ENCODE assay signal across 9 cellular contexts in genomic region chr17:45270828-45271418, GRCh38. TPM values are rescaled to one million over a fixed set of nuclear protein-coding genes. Genes with fewer than 3 reads are reported as not detected.
DNase-seq lines count a peak whose midpoint lies in the region; ATAC-seq, FAIRE-seq and TF ChIP-seq lines count a peak whose summit lies in the region.
"Had no signal": no experiment of that assay in that cellular context is flagged by ENCODE, and none has a peak within 500 bp of the region (broad histone marks: within the 10 kb centered on the region; RNA-seq: fewer than 3 reads in every experiment).

No MANE protein-coding gene starts in this region.

- H3K9ac ChIP-seq in kidney (ENCODE audit: low read length in 2 of 2) = no peak overlapping the region

- TF ChIP-seq CTCF in D721Med (IDR thresholded peaks at IDR 0.05; ENCODE audit: insufficient read depth, missing control alignments) (peak; percentile 53), kidney (IDR thresholded peaks at IDR 0.05; ENCODE audit: borderline replicate concordance, extremely low read depth, insufficient read depth) (no peak)

- peaks cover 41 to 60% of the 10 kb centered on the region in 2 donors for H3K36me3 ChIP-seq in kidney (ENCODE audit: control insufficient read depth in 1 of 2, insufficient read depth in 2 of 2, low read length in 2 of 2)

- H3K27ac ChIP-seq in kidney (ENCODE audit: low read depth in 2 of 2, low read length in 2 of 2) = no peak overlapping the region

- ATAC-seq in stimulated activated naive CD8-positive, alpha-beta T cell treated with anti-CD3 and anti-CD28 coated beads, Interleukin-15, Interleukin-2, amounts not matched to agents 100 U/mL and 50 U/mL, for 24 hours = peak; percentile 79
- ATAC-seq in HG02798 (IDR thresholded peaks at IDR 0.05; ENCODE audit: poor library complexity, unreplicated experiment) (no peak), GM21717 (IDR thresholded peaks at IDR 0.05; ENCODE audit: unreplicated experiment) (no peak), GM18511 (IDR thresholded peaks at IDR 0.05; ENCODE audit: unreplicated experiment) (no peak)

- no peak for FAIRE-seq in D721Med (lab: Jason Lieb, UNC)
- FAIRE-seq in kidney (lab: Jason Lieb, UNC) = no peak
- FAIRE-seq: islet of Langerhans had no signal

- no peaks in the 10 kb centered on the region for H3K9me3 ChIP-seq in kidney (ENCODE audit: control insufficient read depth in 1 of 2, low read length in 2 of 2)

- no peak overlapping the region for H3K4me3 ChIP-seq in kidney (ENCODE audit: low read length in 2 of 2)

- peak; percentile 52 for DNase-seq in D721Med (ENCODE audit: insufficient read length, low spot score)
- peak; percentile 37 for DNase-seq in NCI-H69 (lab: John Stamatoyannopoulos, UW)
- peak; percentile 16 for DNase-seq in activated gamma-delta T cell (lab: John Stamatoyannopoulos, UW)
- DNase-seq in kidney = peak; percentile 66
- peak; percentile 76 for DNase-seq in stimulated activated naive CD8-positive, alpha-beta T cell treated with anti-CD3 and anti-CD28 coated beads, Interleukin-15, Interleukin-2, amounts not matched to agents 100 U/mL and 50 U/mL, for 24 hours

- intact Hi-C loops in kidney (cut with DNase I) = no loop called here

- H3K4me1 ChIP-seq in kidney (ENCODE audit: control insufficient read depth in 1 of 2, insufficient read depth in 1 of 2, low read depth in 1 of 2, low read length in 2 of 2) = peaks cover 0 to 3% of the 10 kb centered on the region in 2 donors

RNA-seq across cellular contexts. Expression of gene SPATA32, which starts 9.0 kb away (rescaled TPM):
- not detected for total RNA-seq in kidney
- not detected for polyA plus RNA-seq in kidney (ENCODE audit: insufficient read depth, low read depth, low replicate concordance)

RNA-seq across cellular contexts. Expression of gene MAP3K14, which starts 45.9 kb away (rescaled TPM):
- 24.5 TPM for total RNA-seq in kidney
- polyA plus RNA-seq in kidney (ENCODE audit: insufficient read depth, low read depth, low replicate concordance) = 7.6 TPM

RNA-seq across cellular contexts. Expression of gene FMNL1, which starts 49.2 kb away (rescaled TPM):
- 32.9 TPM for total RNA-seq in kidney
- 2.3 TPM for polyA plus RNA-seq in kidney (ENCODE audit: insufficient read depth, low read depth, low replicate concordance)

Comparison
In these comparisons a context has a peak if more than half of its experiments do, and no peak if none do; other contexts are left out.
1. DNase-seq: peak in every context shown above with its lines; median percentile 76 in stimulated activated naive CD8-positive, alpha-beta T cell treated with anti-CD3 and anti-CD28 coated beads, Interleukin-15, Interleukin-2, amounts not matched to agents 100 U/mL and 50 U/mL, for 24 hours; 66 in kidney; 52 in D721Med; 37 in NCI-H69; 16 in activated gamma-delta T cell.